In genomic region chr16:49937886-49938285, GRCh38 we compare ENCODE assay signal across 22 cellular contexts.
"Had no signal": no experiment of that assay in that cellular context is flagged by ENCODE, and none has a peak within 500 bp of the region (broad histone marks: within the 10 kb centered on the region; RNA-seq: fewer than 3 reads in every experiment).

No MANE protein-coding gene starts in this region.

- DNase-seq: hippocampal formation; kidney; left colon; lower lobe of right lung; mammary epithelial cell; mesenchymal stem cell; naive B cell; natural killer cell; nephron progenitor cell; occipital lobe; stimulated activated CD4-positive, alpha-beta T cell treated with anti-CD3 and anti-CD28 coated beads, Interleukin-1b, Interleukin-23, amount 100 ng/mL, for 48 hours; stimulated activated CD4-positive, alpha-beta T cell treated with anti-CD3 and anti-CD28 coated beads, Interleukin-2, amount 100 ng/mL, for 48 hours; stimulated activated naive B cell treated with anti-CD40 and anti-IgM and Interleukin-4, amounts not matched to agents 10 μg/mL and 1 μg/mL and 100 μg/mL, for 72 hours; stimulated activated naive CD8-positive, alpha-beta T cell treated with anti-CD3 and anti-CD28 coated beads, Interleukin-15, Interleukin-2, amounts not matched to agents 100 U/mL and 50 U/mL, for 24 hours had no signal

- H3K9me3 ChIP-seq: left lung, lower lobe of right lung, neutrophil, right atrium auricular region, right lobe of liver, tibial nerve had no signal

- H3K27ac ChIP-seq: left lung, lower lobe of right lung, neural progenitor cell, neutrophil, parathyroid adenoma, right atrium auricular region, right lobe of liver, tibial nerve had no signal

- H3K4me1 ChIP-seq: left lung, lower lobe of right lung, neural progenitor cell, parathyroid adenoma, right atrium auricular region, right lobe of liver had no signal

- H3K27me3 ChIP-seq: left lung, neural progenitor cell, right atrium auricular region, right lobe of liver, tibial nerve had no signal

- H3K36me3 ChIP-seq: left lung, lower lobe of right lung, neural progenitor cell, neutrophil, right atrium auricular region, right lobe of liver, tibial nerve had no signal

- H3K4me3 ChIP-seq: left lung, lower lobe of right lung, neural progenitor cell, right atrium auricular region, right lobe of liver, smooth muscle cell, tibial nerve had no signal
